15 cellular contexts compared by ENCODE assay signal in the genomic region with DNA sequence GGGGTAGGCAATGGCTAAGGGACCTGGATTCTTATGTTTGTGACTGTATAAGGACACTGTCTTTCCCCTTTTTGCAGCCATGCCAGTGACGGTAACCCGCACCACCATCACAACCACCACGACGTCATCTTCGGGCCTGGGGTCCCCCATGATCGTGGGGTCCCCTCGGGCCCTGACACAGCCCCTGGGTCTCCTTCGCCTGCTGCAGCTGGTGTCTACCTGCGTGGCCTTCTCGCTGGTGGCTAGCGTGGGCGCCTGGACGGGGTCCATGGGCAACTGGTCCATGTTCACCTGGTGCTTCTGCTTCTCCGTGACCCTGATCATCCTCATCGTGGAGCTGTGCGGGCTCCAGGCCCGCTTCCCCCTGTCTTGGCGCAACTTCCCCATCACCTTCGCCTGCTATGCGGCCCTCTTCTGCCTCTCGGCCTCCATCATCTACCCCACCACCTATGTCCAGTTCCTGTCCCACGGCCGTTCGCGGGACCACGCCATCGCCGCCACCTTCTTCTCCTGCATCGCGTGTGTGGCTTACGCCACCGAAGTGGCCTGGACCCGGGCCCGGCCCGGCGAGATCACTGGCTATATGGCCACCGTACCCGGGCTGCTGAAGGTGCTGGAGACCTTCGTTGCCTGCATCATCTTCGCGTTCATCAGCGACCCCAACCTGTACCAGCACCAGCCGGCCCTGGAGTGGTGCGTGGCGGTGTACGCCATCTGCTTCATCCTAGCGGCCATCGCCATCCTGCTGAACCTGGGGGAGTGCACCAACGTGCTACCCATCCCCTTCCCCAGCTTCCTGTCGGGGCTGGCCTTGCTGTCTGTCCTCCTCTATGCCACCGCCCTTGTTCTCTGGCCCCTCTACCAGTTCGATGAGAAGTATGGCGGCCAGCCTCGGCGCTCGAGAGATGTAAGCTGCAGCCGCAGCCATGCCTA. TPM values are rescaled to one million over a fixed set of nuclear protein-coding genes. Genes with fewer than 3 reads are reported as not detected.
A peak's percentile ranks its signal among the peaks of the same experiment; 100 is the strongest.
DNase-seq lines count a peak whose midpoint lies in the region; ATAC-seq, FAIRE-seq and TF ChIP-seq lines count a peak whose summit lies in the region.
"Had no signal": no experiment of that assay in that cellular context is flagged by ENCODE, and none has a peak within 500 bp of the region (broad histone marks: within the 10 kb centered on the region; RNA-seq: fewer than 3 reads in every experiment).

No MANE protein-coding gene starts in this region.

- in situ Hi-C loops in HepG2 (cut with HindIII; ENCODE audit: extremely low pct_ligation_motif_present, low pct_unique_long_range_greater_than_20kb) = no loop called here

- H2AFZ ChIP-seq in HepG2 (ENCODE audit: low read length) = no peak overlapping the region
- H2AFZ ChIP-seq: GM23248 had no signal

- H3K9ac ChIP-seq in HepG2 (ENCODE audit: insufficient read depth, low read depth, low read length) = no peak overlapping the region
- H3K9ac ChIP-seq: GM23248 had no signal

- peak overlapping the region; percentile 37; the same call in 1 of the 2 replicates for H3K27ac Mint-ChIP-seq in WTC11
- peak overlapping the region; percentile 49 for H3K27ac Mint-ChIP-seq in mesothelial cell of epicardium

- TF ChIP-seq RAD21 in HepG2 (CRISPR knock-in tag; IDR thresholded peaks at IDR 0.05) = no peak

- CTCF ChIA-PET in HepG2 (lab: Yijun Ruan, JAX; ENCODE audit: low intra/inter-chr PET ratio, low total read pairs) (no interaction called here), WTC11 (lab: Charles Lee) (interaction anchor here (0.5 to 1.6 kb wide), 5 partner anchors 23 to 156 kb away, joined by 4 to 7 read pairs (median 6); no protein-coding TSS in a partner anchor)

- H3K4me1 Mint-ChIP-seq in WTC11 = peaks cover 25% of the 10 kb centered on the region
- H3K4me1 Mint-ChIP-seq in mesothelial cell of epicardium = peaks cover 32% of the 10 kb centered on the region

- TF ChIP-seq POLR2A in HepG2 (IDR thresholded peaks at IDR 0.05; ENCODE audit: insufficient read depth in 1 of 2, low read depth in 2 of 2, low read length in 2 of 2) (no peak), right lobe of liver (IDR thresholded peaks at IDR 0.05) (no peak)

- H3K27me3 ChIP-seq in HepG2 (ENCODE audit: control insufficient read depth in 1 of 2, insufficient read depth in 2 of 2, low read length in 2 of 2) (no peaks in the 10 kb centered on the region), right lobe of liver (no peaks in the 10 kb centered on the region)
- H3K27me3 ChIP-seq: body of pancreas had no signal

- BruUV-seq in HepG2 (replicated peaks; lab: Mats Ljungman, UMichigan) = no TSS peak

- peaks cover 9% of the 10 kb centered on the region for H3K79me2 ChIP-seq in HepG2 (ENCODE audit: insufficient read depth, low read length)

- H3K27ac ChIP-seq in HepG2 (ENCODE audit: extremely low read length, insufficient read depth, low read length) (no peak overlapping the region), right lobe of liver (no peak overlapping the region)
- H3K27ac ChIP-seq: body of pancreas, GM23248 had no signal

- H3K9me3 ChIP-seq in HepG2 (ENCODE audit: low read length) = no peaks in the 10 kb centered on the region
- H3K9me3 ChIP-seq in right lobe of liver = no peaks in the 10 kb centered on the region
- H3K9me3 ChIP-seq: body of pancreas had no signal

- FAIRE-seq in HepG2 (lab: Jason Lieb, UNC) = no peak
- FAIRE-seq: frontal cortex had no signal

- H3K9me3 Mint-ChIP-seq in WTC11 (no peaks in the 10 kb centered on the region), mesothelial cell of epicardium (no peaks in the 10 kb centered on the region)

- WGBS in HepG2 (ENCODE audit: low lambda C conversion rate) = 97% methylated on average over 57 of the region's 57 CpGs
- WGBS in right lobe of liver (ENCODE audit: insufficient coverage, low coverage, low lambda C conversion rate, missing lambda C conversion rate) = 94% methylated on average over 41 of the region's 57 CpGs

- POLR2A ChIA-PET in HepG2 (lab: Yijun Ruan, JAX) (interaction anchor here (0.7 to 1.6 kb wide), 2 partner anchors 9 to 14 kb away, joined by 3 to 5 read pairs; no protein-coding TSS in a partner anchor), WTC11 (lab: Charles Lee) (interaction anchor here (1.4 kb wide), 1 partner anchor 39 kb away, joined by 4 read pairs; no protein-coding TSS in a partner anchor)

- TF ChIP-seq EP300 in HepG2 (IDR thresholded peaks at IDR 0.05; ENCODE audit: low read depth in 2 of 2, low read length in 2 of 2) (no peak), HepG2 (CRISPR knock-in tag; IDR thresholded peaks at IDR 0.05; ENCODE audit: borderline replicate concordance) (no peak)

- H3K4me3 ChIP-seq in HepG2 (replicated peaks in 1 of 3; ENCODE audit: insufficient read depth in 1 of 3, low read depth in 2 of 3, low read length in 3 of 3) = no peak overlapping the region
- H3K4me3 ChIP-seq in right lobe of liver = no peak overlapping the region
- H3K4me3 ChIP-seq: body of pancreas, GM23248 had no signal

- intact Hi-C loops in HepG2 (cut with micrococcal nuclease; ENCODE audit: unreplicated experiment) = no loop called here
- intact Hi-C loops in right lobe of liver (cut with DNase I) = no loop called here

- H4K20me1 ChIP-seq in HepG2 (ENCODE audit: insufficient read depth, low read length) = peaks cover 20% of the 10 kb centered on the region

- H3K27me3 Mint-ChIP-seq in WTC11 (ENCODE audit: low read depth) (no peaks in the 10 kb centered on the region), mesothelial cell of epicardium (ENCODE audit: low read depth) (no peaks in the 10 kb centered on the region)

- ATAC-seq in HepG2 (no peak), right lobe of liver (no peak), WTC11 (no peak)
- no peak for ATAC-seq in activated CD4-positive, CD25-positive, alpha-beta regulatory T cell treated with anti-CD3 and anti-CD28 coated beads, Interleukin-2, amount 50 U/mL, for 24 hours
- ATAC-seq: body of pancreas had no signal

- H3K36me3 ChIP-seq in HepG2 (replicated peaks in 1 of 2; ENCODE audit: control insufficient read depth in 1 of 2, insufficient read depth in 2 of 2, low read length in 2 of 2) (peaks cover 10 to 42% of the 10 kb centered on the region in 2 experiments; a peak in 4 of 5 replicates), right lobe of liver (peaks cover 0 to 7% (median 0%) of the 10 kb centered on the region in 4 donors)

- H3K4me2 ChIP-seq in HepG2 (ENCODE audit: low read depth, low read length) = no peak overlapping the region

- H3K4me3 Mint-ChIP-seq in WTC11 (no peak overlapping the region), mesothelial cell of epicardium (no peak overlapping the region)

- DNase-seq in HepG2 (ENCODE audit: low spot score) (no peak), right lobe of liver (no peak), WTC11 (ENCODE audit: low spot score) (no peak), mesothelial cell of epicardium (ENCODE audit: low spot score in 2 of 2, unreplicated experiment in 2 of 2) (no peak), HCEC 1CT (no peak), NCI-H226 (no peak)
- DNase-seq in effector CD4-positive, alpha-beta T cell = no peak
- DNase-seq: body of pancreas; GM23248; midbrain; stimulated activated CD4-positive, alpha-beta T cell treated with anti-CD3 and anti-CD28 coated beads, Interleukin-2, amount 100 ng/mL, for 48 hours had no signal

- H3K36me3 Mint-ChIP-seq in WTC11 (peaks cover 41% of the 10 kb centered on the region), mesothelial cell of epicardium (peaks cover 33% of the 10 kb centered on the region)

- TF ChIP-seq CTCF in HepG2 (CRISPR knock-in tag; IDR thresholded peaks at IDR 0.05) (no peak), right lobe of liver (IDR thresholded peaks at IDR 0.05) (no peak), WTC11 (IDR thresholded peaks at IDR 0.05) (no peak), mesothelial cell of epicardium (IDR thresholded peaks at IDR 0.05; ENCODE audit: unreplicated experiment) (no peak)

- H3K4me1 ChIP-seq in HepG2 (ENCODE audit: insufficient read depth, low read length) = peaks cover under 1% of the 10 kb centered on the region; the same call in 1 of the 2 replicates
- peaks cover 0 to 5% (median 0%) of the 10 kb centered on the region in 4 donors for H3K4me1 ChIP-seq in right lobe of liver

RNA-seq across cellular contexts. Expression of a gene that starts 6.0 kb away (rescaled TPM):
- total RNA-seq in HepG2 (2016; rRNA removed; fragmentation: Illumina TruSeq; extraction: Trizol) = 12.4 and 19.9 TPM in 2 replicates
- total RNA-seq in HepG2 (2016; cell fraction: cytosol; rRNA removed; fragmentation: Illumina TruSeq; extraction: Trizol; ENCODE audit: low read depth) = 2.9 and 3.4 TPM in 2 replicates
- total RNA-seq in HepG2 (2016; cell fraction: insoluble cytoplasmic fraction; rRNA removed; fragmentation: Illumina TruSeq; extraction: Trizol) = 8.1 and 17.3 TPM in 2 replicates
- 10.9 and 11.2 TPM in 2 replicates for total RNA-seq in HepG2 (2016; cell fraction: membrane; rRNA removed; fragmentation: Illumina TruSeq; extraction: Trizol)
- total RNA-seq in HepG2 (2016; cell fraction: nucleus; rRNA removed; fragmentation: Illumina TruSeq; extraction: Trizol) = 19.9 and 23.5 TPM in 2 replicates
- 38.1 and 51.6 TPM in 2 replicates for polyA plus RNA-seq in HepG2 (2011; rRNA removed)
- 23.9 and 30.3 TPM in 2 replicates for polyA plus RNA-seq in HepG2 (2011; cell fraction: cytosol; rRNA removed)
- polyA plus RNA-seq in HepG2 (2011; cell fraction: nucleus; rRNA removed) = 51.4 and 66.0 TPM in 2 replicates
- 42.9 and 44.2 TPM in 2 replicates for polyA plus RNA-seq in HepG2 (2012)
- 4.4 and 4.6 TPM in 2 replicates for polyA plus RNA-seq in HepG2 (2016; cell fraction: cytosol; fragmentation: Illumina TruSeq; extraction: Trizol; ENCODE audit: low read depth)
- polyA plus RNA-seq in HepG2 (2016; cell fraction: insoluble cytoplasmic fraction; fragmentation: Illumina TruSeq; extraction: Trizol; ENCODE audit: low read depth) = 21.9 and 33.1 TPM in 2 replicates
- polyA plus RNA-seq in HepG2 (2016; cell fraction: membrane; fragmentation: Illumina TruSeq; extraction: Trizol; ENCODE audit: low read depth) = 11.8 and 14.0 TPM in 2 replicates
- polyA plus RNA-seq in HepG2 (2016; cell fraction: nucleus; fragmentation: Illumina TruSeq; extraction: Trizol; ENCODE audit: insufficient read depth, low read depth) = 72.7 and 73.9 TPM in 2 replicates
- polyA minus RNA-seq in HepG2 (2011; rRNA and poly(A)+ RNA removed; ENCODE audit: low replicate concordance) = 6.9 and 90.5 TPM in 2 replicates
- polyA minus RNA-seq in HepG2 (2011; cell fraction: cytosol; rRNA and poly(A)+ RNA removed) = 35.5 and 36.5 TPM in 2 replicates
- polyA minus RNA-seq in HepG2 (2011; cell fraction: nucleus; rRNA and poly(A)+ RNA removed) = 14.3 and 15.6 TPM in 2 replicates
- 10 to 100 TPM; 15.4 to 38.3 (median 20.9) TPM for total RNA-seq in right lobe of liver
- total RNA-seq in WTC11 (2021) = 78.6 to 86.4 TPM (median 79.7 TPM) in 3 replicates
- total RNA-seq in mesothelial cell of epicardium = 195 to 211 TPM (median 200 TPM) in 3 replicates

RNA-seq across cellular contexts. Expression of a gene that starts 8.3 kb away (rescaled TPM):
- total RNA-seq in HepG2 (2016; rRNA removed; fragmentation: Illumina TruSeq; extraction: Trizol) (0.02 TPM in 1 of 2 replicates, not detected in the other), right lobe of liver (not detected), WTC11 (2021) (23.0 to 30.0 TPM (median 27.5 TPM) in 3 replicates), mesothelial cell of epicardium (19.1 to 21.6 TPM (median 19.3 TPM) in 3 replicates)
- total RNA-seq in HepG2 (2016; cell fraction: cytosol; rRNA removed; fragmentation: Illumina TruSeq; extraction: Trizol; ENCODE audit: low read depth) = not detected in 2 replicates
- total RNA-seq in HepG2 (2016; cell fraction: insoluble cytoplasmic fraction; rRNA removed; fragmentation: Illumina TruSeq; extraction: Trizol) = not detected in 2 replicates
- total RNA-seq in HepG2 (2016; cell fraction: membrane; rRNA removed; fragmentation: Illumina TruSeq; extraction: Trizol) = not detected in 2 replicates
- not detected in 2 replicates for total RNA-seq in HepG2 (2016; cell fraction: nucleus; rRNA removed; fragmentation: Illumina TruSeq; extraction: Trizol)
- 0.03 and 0.04 TPM in 2 replicates for polyA plus RNA-seq in HepG2 (2011; rRNA removed)
- not detected in 2 replicates for polyA plus RNA-seq in HepG2 (2011; cell fraction: cytosol; rRNA removed)
- polyA plus RNA-seq in HepG2 (2011; cell fraction: nucleus; rRNA removed) = 0.24 and 0.68 TPM in 2 replicates
- polyA plus RNA-seq in HepG2 (2012) = 0.08 TPM in 1 of 2 replicates, not detected in the other
- not detected in 2 replicates for polyA plus RNA-seq in HepG2 (2016; cell fraction: cytosol; fragmentation: Illumina TruSeq; extraction: Trizol; ENCODE audit: low read depth)
- not detected in 2 replicates for polyA plus RNA-seq in HepG2 (2016; cell fraction: insoluble cytoplasmic fraction; fragmentation: Illumina TruSeq; extraction: Trizol; ENCODE audit: low read depth)
- polyA plus RNA-seq in HepG2 (2016; cell fraction: membrane; fragmentation: Illumina TruSeq; extraction: Trizol; ENCODE audit: low read depth) = not detected in 2 replicates
- polyA plus RNA-seq in HepG2 (2016; cell fraction: nucleus; fragmentation: Illumina TruSeq; extraction: Trizol; ENCODE audit: insufficient read depth, low read depth) = 0.37 and 0.40 TPM in 2 replicates
- polyA minus RNA-seq in HepG2 (2011; rRNA and poly(A)+ RNA removed; ENCODE audit: low replicate concordance) = 0.84 TPM in 1 of 2 replicates, not detected in the other
- polyA minus RNA-seq in HepG2 (2011; cell fraction: cytosol; rRNA and poly(A)+ RNA removed) = not detected in 2 replicates
- 0.13 TPM in 1 of 2 replicates, not detected in the other for polyA minus RNA-seq in HepG2 (2011; cell fraction: nucleus; rRNA and poly(A)+ RNA removed)
- total RNA-seq: GM23248 had no signal
- polyA plus RNA-seq: GM23248 had no signal

RNA-seq across cellular contexts. Expression of a gene that starts 35.4 kb away (rescaled TPM):
- total RNA-seq in HepG2 (2016; rRNA removed; fragmentation: Illumina TruSeq; extraction: Trizol) (not detected in 2 replicates), right lobe of liver (not detected), WTC11 (2021) (33.3 to 44.1 TPM (median 43.2 TPM) in 3 replicates), mesothelial cell of epicardium (0.52 to 0.82 TPM (median 0.76 TPM) in 3 replicates)
- not detected in 2 replicates for total RNA-seq in HepG2 (2016; cell fraction: cytosol; rRNA removed; fragmentation: Illumina TruSeq; extraction: Trizol; ENCODE audit: low read depth)
- total RNA-seq in HepG2 (2016; cell fraction: insoluble cytoplasmic fraction; rRNA removed; fragmentation: Illumina TruSeq; extraction: Trizol) = not detected in 2 replicates
- not detected in 2 replicates for total RNA-seq in HepG2 (2016; cell fraction: membrane; rRNA removed; fragmentation: Illumina TruSeq; extraction: Trizol)
- not detected in 2 replicates for total RNA-seq in HepG2 (2016; cell fraction: nucleus; rRNA removed; fragmentation: Illumina TruSeq; extraction: Trizol)
- not detected in 2 replicates for polyA plus RNA-seq in HepG2 (2011; rRNA removed)
- polyA plus RNA-seq in HepG2 (2011; cell fraction: cytosol; rRNA removed) = not detected in 2 replicates
- polyA plus RNA-seq in HepG2 (2011; cell fraction: nucleus; rRNA removed) = not detected in 2 replicates
- polyA plus RNA-seq in HepG2 (2012) = not detected in 2 replicates
- polyA plus RNA-seq in HepG2 (2016; cell fraction: cytosol; fragmentation: Illumina TruSeq; extraction: Trizol; ENCODE audit: low read depth) = not detected in 2 replicates
- polyA plus RNA-seq in HepG2 (2016; cell fraction: insoluble cytoplasmic fraction; fragmentation: Illumina TruSeq; extraction: Trizol; ENCODE audit: low read depth) = not detected in 2 replicates
- not detected in 2 replicates for polyA plus RNA-seq in HepG2 (2016; cell fraction: membrane; fragmentation: Illumina TruSeq; extraction: Trizol; ENCODE audit: low read depth)
- polyA plus RNA-seq in HepG2 (2016; cell fraction: nucleus; fragmentation: Illumina TruSeq; extraction: Trizol; ENCODE audit: insufficient read depth, low read depth) = not detected in 2 replicates
- not detected in 2 replicates for polyA minus RNA-seq in HepG2 (2011; rRNA and poly(A)+ RNA removed; ENCODE audit: low replicate concordance)
- not detected in 2 replicates for polyA minus RNA-seq in HepG2 (2011; cell fraction: cytosol; rRNA and poly(A)+ RNA removed)
- not detected in 2 replicates for polyA minus RNA-seq in HepG2 (2011; cell fraction: nucleus; rRNA and poly(A)+ RNA removed)
- total RNA-seq: body of pancreas; GM23248; renal cortical epithelial cell; T-helper 1 cell treated with Interleukin-12 subunit alpha and Interleukin-12 subunit beta and Interleukin-4 antibody, amounts not matched to agents 30 ng/mL and 1 ng/mL, for 36 hours had no signal
- polyA plus RNA-seq: GM23248 had no signal

RNA-seq across cellular contexts. Expression of a gene that starts 49.6 kb away (rescaled TPM):
- total RNA-seq in HepG2 (2016; rRNA removed; fragmentation: Illumina TruSeq; extraction: Trizol) (0.10 and 0.15 TPM in 2 replicates), right lobe of liver (under 1 TPM; 0.20 to 0.56 (median 0.34) TPM), WTC11 (2021) (4.7 to 5.6 TPM (median 4.9 TPM) in 3 replicates), mesothelial cell of epicardium (0.07 to 0.11 TPM in 2 of 3 replicates, not detected in the other)
- total RNA-seq in HepG2 (2016; cell fraction: cytosol; rRNA removed; fragmentation: Illumina TruSeq; extraction: Trizol; ENCODE audit: low read depth) = 0.09 TPM in 1 of 2 replicates, not detected in the other
- total RNA-seq in HepG2 (2016; cell fraction: insoluble cytoplasmic fraction; rRNA removed; fragmentation: Illumina TruSeq; extraction: Trizol) = 0.04 and 0.10 TPM in 2 replicates
- total RNA-seq in HepG2 (2016; cell fraction: membrane; rRNA removed; fragmentation: Illumina TruSeq; extraction: Trizol) = 0.07 TPM in 1 of 2 replicates, not detected in the other
- total RNA-seq in HepG2 (2016; cell fraction: nucleus; rRNA removed; fragmentation: Illumina TruSeq; extraction: Trizol) = not detected in 2 replicates
- polyA plus RNA-seq in HepG2 (2011; rRNA removed) = 0.20 and 0.21 TPM in 2 replicates
- polyA plus RNA-seq in HepG2 (2011; cell fraction: cytosol; rRNA removed) = 0.23 and 0.40 TPM in 2 replicates
- 0.07 and 0.08 TPM in 2 replicates for polyA plus RNA-seq in HepG2 (2011; cell fraction: nucleus; rRNA removed)
- 0.07 and 0.11 TPM in 2 replicates for polyA plus RNA-seq in HepG2 (2012)
- polyA plus RNA-seq in HepG2 (2016; cell fraction: cytosol; fragmentation: Illumina TruSeq; extraction: Trizol; ENCODE audit: low read depth) = 0.02 TPM in 1 of 2 replicates, not detected in the other
- polyA plus RNA-seq in HepG2 (2016; cell fraction: insoluble cytoplasmic fraction; fragmentation: Illumina TruSeq; extraction: Trizol; ENCODE audit: low read depth) = 0.11 and 0.13 TPM in 2 replicates
- polyA plus RNA-seq in HepG2 (2016; cell fraction: membrane; fragmentation: Illumina TruSeq; extraction: Trizol; ENCODE audit: low read depth) = 0.07 TPM in 1 of 2 replicates, not detected in the other
- polyA plus RNA-seq in HepG2 (2016; cell fraction: nucleus; fragmentation: Illumina TruSeq; extraction: Trizol; ENCODE audit: insufficient read depth, low read depth) = 0.15 TPM in 1 of 2 replicates, not detected in the other
- 0.24 TPM in 1 of 2 replicates, not detected in the other for polyA minus RNA-seq in HepG2 (2011; rRNA and poly(A)+ RNA removed; ENCODE audit: low replicate concordance)
- not detected in 2 replicates for polyA minus RNA-seq in HepG2 (2011; cell fraction: cytosol; rRNA and poly(A)+ RNA removed)
- polyA minus RNA-seq in HepG2 (2011; cell fraction: nucleus; rRNA and poly(A)+ RNA removed) = 0.12 and 0.13 TPM in 2 replicates
- total RNA-seq: GM23248; T-helper 1 cell treated with Interleukin-12 subunit alpha and Interleukin-12 subunit beta and Interleukin-4 antibody, amounts not matched to agents 30 ng/mL and 1 ng/mL, for 36 hours had no signal
- polyA plus RNA-seq: GM23248 had no signal

Comparison
In these comparisons a context has a peak if more than half of its experiments do, and no peak if none do; other contexts are left out.
1. RNA of a gene that starts 8.3 kb away (total RNA-seq): 23.0 to 30.0 TPM in WTC11 and 19.1 to 21.6 TPM in mesothelial cell of epicardium; 0.02 TPM in HepG2 and not detected in right lobe of liver; every median in the first group is over 10 times any median in the second.
2. RNA of a gene that starts 35.4 kb away (total RNA-seq): 33.3 to 44.1 TPM in WTC11; 0.52 to 0.82 TPM in mesothelial cell of epicardium, not detected in HepG2 and not detected in right lobe of liver; every median in the first group is over 10 times any median in the second.